20 cellular contexts compared by ENCODE assay signal in the genomic region with DNA sequence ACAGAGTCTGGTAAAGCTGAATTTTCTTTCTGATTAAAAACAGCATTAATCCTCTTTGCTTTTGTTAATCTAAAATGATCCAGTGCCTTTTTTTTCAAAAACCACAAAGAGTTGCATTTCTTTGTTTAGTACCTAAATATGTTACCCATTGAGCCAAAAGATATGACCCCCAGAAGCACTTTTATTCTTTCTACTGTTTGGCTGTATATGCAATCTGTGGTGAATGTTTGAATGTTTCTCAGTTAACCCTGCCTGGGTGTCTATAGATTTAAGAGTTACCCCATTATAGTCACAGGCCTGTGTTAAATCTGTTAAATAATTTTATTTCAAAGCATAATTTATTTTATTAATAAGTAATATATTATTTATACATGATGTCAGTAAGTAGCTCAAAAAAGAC.
A peak's percentile ranks its signal among the peaks of the same experiment; 100 is the strongest.
DNase-seq lines count a peak whose midpoint lies in the region; TF ChIP-seq lines count a peak whose summit lies in the region.
"Had no signal": no experiment of that assay in that cellular context is flagged by ENCODE, and none has a peak within 500 bp of the region (broad histone marks: within the 10 kb centered on the region; RNA-seq: fewer than 3 reads in every experiment).

No MANE protein-coding gene starts in this region.

- intact Hi-C loops in activated CD4-positive, alpha-beta T cell treated with anti-CD3 and anti-CD28 coated beads, Interleukin-2, amount 10 ng/mL, durations not matched to agents 24 days and 14 days (cut with micrococcal nuclease) = no loop called here

- 0 out of 2 replicates have a peak overlapping the region, but pooled peaks have one; percentile 27 for H2AFZ ChIP-seq in KMS-11 (ENCODE audit: low read depth)
- peak overlapping the region; percentile 27 for H2AFZ ChIP-seq in SU-DHL-6 (ENCODE audit: low read depth, low read length, severe bottlenecking)

- no peak overlapping the region for H3K4me3 Mint-ChIP-seq in activated CD4-positive, alpha-beta T cell treated with anti-CD3 and anti-CD28 coated beads, Interleukin-2, amount 10 ng/mL, durations not matched to agents 24 days and 14 days
- H3K4me3 Mint-ChIP-seq: B cell; CD4-positive, alpha-beta T cell had no signal

- H3K36me3 ChIP-seq in KMS-11 (ENCODE audit: insufficient read depth) = no peaks in the 10 kb centered on the region
- H3K36me3 ChIP-seq in SU-DHL-6 (ENCODE audit: low read length) = no peaks in the 10 kb centered on the region
- H3K36me3 ChIP-seq: Peyer's patch had no signal

- H3K9ac ChIP-seq in KMS-11 (peak overlapping the region; percentile 4; the same call in 1 of the 2 replicates), SU-DHL-6 (ENCODE audit: low read length) (no peak overlapping the region)

- H3K9me3 Mint-ChIP-seq in activated CD4-positive, alpha-beta T cell treated with anti-CD3 and anti-CD28 coated beads, Interleukin-2, amount 10 ng/mL, durations not matched to agents 24 days and 14 days = peaks cover 26% of the 10 kb centered on the region
- H3K9me3 Mint-ChIP-seq: CD4-positive, alpha-beta T cell had no signal

- peaks cover 63% of the 10 kb centered on the region for H3K4me1 ChIP-seq in KMS-11 (ENCODE audit: low read depth, poor library complexity, severe bottlenecking)
- H3K4me1 ChIP-seq: Caco-2, Peyer's patch had no signal

- peaks cover 31% of the 10 kb centered on the region for H3K36me3 Mint-ChIP-seq in activated CD4-positive, alpha-beta T cell treated with anti-CD3 and anti-CD28 coated beads, Interleukin-2, amount 10 ng/mL, durations not matched to agents 24 days and 14 days (ENCODE audit: low read depth)

- H3K4me1 Mint-ChIP-seq in activated CD4-positive, alpha-beta T cell treated with anti-CD3 and anti-CD28 coated beads, Interleukin-2, amount 10 ng/mL, durations not matched to agents 24 days and 14 days = peaks cover 41% of the 10 kb centered on the region

- H3F3A ChIP-seq in SU-DHL-6 (ENCODE audit: insufficient read depth) = no peaks in the 10 kb centered on the region

- H3K79me2 ChIP-seq in KMS-11 (ENCODE audit: insufficient read depth, low read depth) = no peaks in the 10 kb centered on the region
- H3K79me2 ChIP-seq in SU-DHL-6 (ENCODE audit: insufficient read depth, low read length) = no peaks in the 10 kb centered on the region

- peak overlapping the region; percentile 45 for H3K27ac Mint-ChIP-seq in activated CD4-positive, alpha-beta T cell treated with anti-CD3 and anti-CD28 coated beads, Interleukin-2, amount 10 ng/mL, durations not matched to agents 24 days and 14 days
- H3K27ac Mint-ChIP-seq: B cell; CD4-positive, alpha-beta T cell had no signal

- TF ChIP-seq CTCF in KMS-11 (conservative IDR thresholded peaks at IDR 0.05; ENCODE audit: low read depth, low read length) = no peak
- TF ChIP-seq CTCF in SU-DHL-6 (IDR thresholded peaks at IDR 0.05; ENCODE audit: insufficient read depth, low read length, poor library complexity, severe bottlenecking) = no peak
- no peak for TF ChIP-seq CTCF in retinal pigment epithelial cell (conservative IDR thresholded peaks at IDR 0.05; ENCODE audit: low read depth, low read length)

- H3K27ac ChIP-seq in KMS-11 (no peak overlapping the region), SU-DHL-6 (ENCODE audit: low read depth, low read length) (no peak overlapping the region), substantia nigra (ENCODE audit: low read depth, low read length, poor library complexity, severe bottlenecking) (no peak overlapping the region)
- H3K27ac ChIP-seq: Peyer's patch had no signal

- H3K27me3 ChIP-seq in KMS-11 (ENCODE audit: insufficient read depth, low read depth) (no peaks in the 10 kb centered on the region), SU-DHL-6 (ENCODE audit: low read length) (no peaks in the 10 kb centered on the region)

- H3K4me3 ChIP-seq in KMS-11 (IDR thresholded peaks at IDR 0.05; ENCODE audit: insufficient read depth, low read depth, low read length) (peak overlapping the region; percentile 22), SU-DHL-6 (ENCODE audit: insufficient read depth, low read length, poor library complexity, severe bottlenecking) (no peak overlapping the region), retinal pigment epithelial cell (ENCODE audit: low read length) (no peak overlapping the region)
- H3K4me3 ChIP-seq: Peyer's patch had no signal

- no peaks in the 10 kb centered on the region for H3K27me3 Mint-ChIP-seq in activated CD4-positive, alpha-beta T cell treated with anti-CD3 and anti-CD28 coated beads, Interleukin-2, amount 10 ng/mL, durations not matched to agents 24 days and 14 days
- H3K27me3 Mint-ChIP-seq: CD4-positive, alpha-beta T cell had no signal

- H3K9me3 ChIP-seq in SU-DHL-6 (ENCODE audit: insufficient read depth, low read length) = no peaks in the 10 kb centered on the region
- H3K9me3 ChIP-seq: Caco-2, Peyer's patch had no signal

- no peak for DNase-seq in activated CD4-positive, alpha-beta T cell treated with anti-CD3 and anti-CD28 coated beads, Interleukin-2, amount 10 ng/mL, durations not matched to agents 24 days and 14 days
- no peak for DNase-seq in activated CD4-positive, alpha-beta T cell treated with anti-CD3 and anti-CD28 coated beads for 1 hour
- DNase-seq in retinal pigment epithelial cell (ENCODE audit: low read depth) (peak; percentile 34), substantia nigra (lab: John Stamatoyannopoulos, UW) (no peak), NCI-H2029 (lab: John Stamatoyannopoulos, UW) (no peak)
- DNase-seq in activated CD4-positive, alpha-beta T cell treated with anti-CD3 and anti-CD28 coated beads, Interleukin-2, amount 50 U/mL, for 4 hours = no peak
- DNase-seq: 8988T; Caco-2; CD4-positive, alpha-beta T cell; DMS153; EL; KBM-7; NCI-H1417; NCI-H187; NCI-H226; NCI-H524; Peyer's patch had no signal

- H4K20me1 ChIP-seq in KMS-11 (ENCODE audit: insufficient read depth) = no peaks in the 10 kb centered on the region
- H4K20me1 ChIP-seq in SU-DHL-6 (ENCODE audit: low read depth, low read length) = no peaks in the 10 kb centered on the region

- H3K4me2 ChIP-seq in KMS-11 = peak overlapping the region; percentile 71
- peak overlapping the region; percentile 34 for H3K4me2 ChIP-seq in SU-DHL-6 (ENCODE audit: low read depth, low read length, poor library complexity, severe bottlenecking)

- H3K9me2 ChIP-seq in SU-DHL-6 (replicated peaks; ENCODE audit: insufficient read depth, low read length) = no peaks in the 10 kb centered on the region
